ENCODE assay signal across 9 cellular contexts in the genomic region with DNA sequence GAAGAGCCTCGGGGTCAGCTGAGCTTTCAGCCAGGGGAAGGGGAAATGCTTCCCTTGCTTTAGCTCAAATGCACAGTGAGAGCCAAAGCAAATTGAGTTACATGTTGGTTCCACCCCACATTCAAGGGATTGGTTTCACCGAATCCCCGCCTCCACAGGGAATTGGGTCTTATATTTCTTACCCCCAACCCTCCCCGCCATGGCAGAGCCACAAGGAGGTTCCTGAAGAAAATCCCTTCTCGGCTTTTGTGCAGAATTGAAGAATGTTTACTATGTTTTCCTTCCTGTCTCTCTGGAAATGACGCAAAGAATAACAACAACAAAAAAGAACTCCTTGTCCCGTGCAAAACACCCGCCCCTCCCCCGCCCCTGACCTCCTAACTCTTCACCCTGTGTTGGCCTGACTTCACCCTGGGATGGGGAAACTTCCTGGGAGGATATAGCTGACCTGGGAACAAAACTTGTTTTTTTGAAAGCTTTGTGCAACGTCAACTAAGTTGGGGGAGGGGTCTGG. TPM values are rescaled to one million over a fixed set of nuclear protein-coding genes. Genes with fewer than 3 reads are reported as not detected.
DNase-seq lines count a peak whose midpoint lies in the region; ATAC-seq and TF ChIP-seq lines count a peak whose summit lies in the region.
"Had no signal": no experiment of that assay in that cellular context is flagged by ENCODE, and none has a peak within 500 bp of the region (broad histone marks: within the 10 kb centered on the region; RNA-seq: fewer than 3 reads in every experiment).

No MANE protein-coding gene starts in this region.

- 18 to 42% (median 19%) methylated on average over 10 of the region's 10 CpGs for WGBS in adipose tissue, 3 donors

- TF ChIP-seq POLR2A in vagina (IDR thresholded peaks at IDR 0.05) = peak in 1 of 2 donors; percentile 33

- peak; percentile 96 for ATAC-seq in Right ventricle myocardium inferior
- ATAC-seq: activated CD4-positive, alpha-beta T cell treated with anti-CD3 and anti-CD28 coated beads for 36 hours had no signal

- peak overlapping the region; percentile 69 for H3K27ac ChIP-seq in adipose tissue (ENCODE audit: low read depth, low read length)
- peak overlapping the region; percentile 86 for H3K27ac ChIP-seq in vagina

- peak overlapping the region; percentile 82 for H2AFZ ChIP-seq in neuron (ENCODE audit: low read depth, low read length)

- H3K4me3 ChIP-seq in neuron (ENCODE audit: low read length) = peak overlapping the region; percentile 33
- H3K4me3 ChIP-seq in vagina = peak overlapping the region; percentile 25 to 38

- H3K27me3 ChIP-seq in neuron (ENCODE audit: insufficient read depth, low read length) (no peaks in the 10 kb centered on the region), vagina (no peaks in the 10 kb centered on the region)

- no peak for TF ChIP-seq CTCF in vagina (IDR thresholded peaks at IDR 0.05)

- no peaks in the 10 kb centered on the region for H3K36me3 ChIP-seq in neuron (ENCODE audit: insufficient read depth, low read length)
- no peaks in the 10 kb centered on the region for H3K36me3 ChIP-seq in vagina

- H3K4me1 ChIP-seq in neuron (ENCODE audit: insufficient read depth, low read length) (peaks cover 16% of the 10 kb centered on the region), vagina (peaks cover 29% of the 10 kb centered on the region)

- intact Hi-C loops in Right ventricle myocardium inferior (cut with DNase I) (loop anchor here (2.0 kb wide), 1 partner anchor 17 kb away; no protein-coding TSS in a partner anchor), vagina (cut with DNase I) (no loop called here)

- H3K9me3 ChIP-seq in neuron (ENCODE audit: low read length) = peaks cover 8% of the 10 kb centered on the region
- no peaks in the 10 kb centered on the region for H3K9me3 ChIP-seq in vagina

- DNase-seq in Right ventricle myocardium inferior (ENCODE audit: missing footprints) (peak; percentile 89), vagina (ENCODE audit: extremely low spot score in 2 of 2) (no peak)
- no peak for DNase-seq in stimulated activated CD4-positive, alpha-beta T cell treated with anti-CD3 and anti-CD28 coated beads, Interleukin-15, amount 100 ng/mL, for 24 hours
- DNase-seq in activated CD4-positive, alpha-beta T cell treated with anti-CD3 and anti-CD28 coated beads for 1 hour = no peak
- DNase-seq in central memory CD4-positive, alpha-beta T cell = no peak
- DNase-seq: activated CD4-positive, alpha-beta T cell treated with anti-CD3 and anti-CD28 coated beads for 36 hours; NCI-H526 treated with DMSO at 0.1 percent for 48 hours had no signal

RNA-seq across cellular contexts. Expression of a gene that starts 21.9 kb away (rescaled TPM):
- polyA plus RNA-seq in adipose tissue = 1 to 10 TPM; 5.1 to 8.0 (median 7.7) TPM
- total RNA-seq in Right ventricle myocardium inferior (72.7 TPM), vagina (43.2 TPM)

RNA-seq across cellular contexts. Expression of a gene that starts 47.7 kb away (rescaled TPM):
- 10 to 100 TPM; 13.7 to 53.2 (median 27.3) TPM for polyA plus RNA-seq in adipose tissue
- total RNA-seq in Right ventricle myocardium inferior (41.1 TPM), vagina (51.1 TPM)
